Comparison of ENCODE assay signal across 18 cellular contexts in genomic region chr21:44886113-44887075, GRCh38. TPM values are rescaled to one million over a fixed set of nuclear protein-coding genes. Genes with fewer than 3 reads are reported as not detected.
DNase-seq lines count a peak whose midpoint lies in the region; ATAC-seq and TF ChIP-seq lines count a peak whose summit lies in the region.
"Had no signal": no experiment of that assay in that cellular context is flagged by ENCODE, and none has a peak within 500 bp of the region (broad histone marks: within the 10 kb centered on the region; RNA-seq: fewer than 3 reads in every experiment).

No MANE protein-coding gene starts in this region.

- peak overlapping the region; percentile 21 for H3K27ac Mint-ChIP-seq in activated naive CD8-positive, alpha-beta T cell treated with anti-CD3 and anti-CD28 coated beads for 36 hours
- H3K27ac Mint-ChIP-seq in stimulated activated naive B cell treated with anti-CD40 and anti-IgM and Interleukin-4, amounts not matched to agents 10 μg/mL and 1 μg/mL and 100 μg/mL, for 72 hours, result peak overlapping the region; percentile 27
- H3K27ac Mint-ChIP-seq: CD4-positive, alpha-beta T cell had no signal

- peaks cover 13% of the 10 kb centered on the region for H3K4me1 ChIP-seq in lower lobe of right lung

- H3K4me3 ChIP-seq in lower lobe of right lung, result no peak overlapping the region
- H3K4me3 ChIP-seq: SJCRH30 had no signal

- intact Hi-C loops in Right ventricle myocardium superior (cut with DNase I), result no loop called here
- intact Hi-C loops in cardiac septum (cut with DNase I), result no loop called here
- intact Hi-C loops in lower lobe of right lung (cut with DNase I), result no loop called here

- no peaks in the 10 kb centered on the region for H3K9me3 ChIP-seq in lower lobe of right lung
- H3K9me3 ChIP-seq: SJCRH30 had no signal

- ATAC-seq in Right ventricle myocardium superior (ENCODE audit: poor library complexity), result no peak
- ATAC-seq in lower lobe of right lung, result no peak
- ATAC-seq in stimulated activated naive B cell treated with anti-CD40 and anti-IgM and Interleukin-4, amounts not matched to agents 10 μg/mL and 1 μg/mL and 100 μg/mL, for 72 hours (replicated peaks), result no peak
- no peak for ATAC-seq in GM21423 (IDR thresholded peaks at IDR 0.05; ENCODE audit: unreplicated experiment)
- ATAC-seq in HG03139 (IDR thresholded peaks at IDR 0.05; ENCODE audit: unreplicated experiment), result no peak

- no peak overlapping the region for H3K27ac ChIP-seq in lower lobe of right lung
- H3K27ac ChIP-seq: SJCRH30 had no signal

- peaks cover 6% of the 10 kb centered on the region for H3K27me3 ChIP-seq in lower lobe of right lung (ENCODE audit: low read depth)
- H3K27me3 ChIP-seq: SJCRH30 had no signal

- H3K36me3 Mint-ChIP-seq in activated naive CD8-positive, alpha-beta T cell treated with anti-CD3 and anti-CD28 coated beads for 36 hours, result no peaks in the 10 kb centered on the region
- peaks cover 26 to 52% of the 10 kb centered on the region in 2 donors for H3K36me3 Mint-ChIP-seq in stimulated activated naive B cell treated with anti-CD40 and anti-IgM and Interleukin-4, amounts not matched to agents 10 μg/mL and 1 μg/mL and 100 μg/mL, for 72 hours

- H3K4me3 Mint-ChIP-seq in activated naive CD8-positive, alpha-beta T cell treated with anti-CD3 and anti-CD28 coated beads for 36 hours, result no peak overlapping the region
- H3K4me3 Mint-ChIP-seq in stimulated activated naive B cell treated with anti-CD40 and anti-IgM and Interleukin-4, amounts not matched to agents 10 μg/mL and 1 μg/mL and 100 μg/mL, for 72 hours, result no peak overlapping the region
- H3K4me3 Mint-ChIP-seq: CD4-positive, alpha-beta T cell had no signal

- no peaks in the 10 kb centered on the region for H3K9me3 Mint-ChIP-seq in activated naive CD8-positive, alpha-beta T cell treated with anti-CD3 and anti-CD28 coated beads for 36 hours
- H3K9me3 Mint-ChIP-seq in stimulated activated naive B cell treated with anti-CD40 and anti-IgM and Interleukin-4, amounts not matched to agents 10 μg/mL and 1 μg/mL and 100 μg/mL, for 72 hours, result no peaks in the 10 kb centered on the region
- H3K9me3 Mint-ChIP-seq: CD4-positive, alpha-beta T cell had no signal

- peak; percentile 28 for DNase-seq in Right ventricle myocardium superior
- DNase-seq in cardiac septum (ENCODE audit: low spot score), result no peak
- DNase-seq in activated naive CD8-positive, alpha-beta T cell treated with anti-CD3 and anti-CD28 coated beads for 36 hours, result no peak
- DNase-seq in lower lobe of right lung, result peak; percentile 33
- DNase-seq in stimulated activated naive B cell treated with anti-CD40 and anti-IgM and Interleukin-4, amounts not matched to agents 10 μg/mL and 1 μg/mL and 100 μg/mL, for 72 hours, result no peak
- DNase-seq in NCI-H2196 (lab: John Stamatoyannopoulos, UW; ENCODE audit: unreplicated experiment), result no peak
- DNase-seq: CD4-positive, alpha-beta T cell; DMS79 treated with DMSO at 0.1 percent for 48 hours; GOT3; Kasumi-1; NCI-H1417; NCI-H1930; NCI-H2171; NCI-H510A; NCI-H82; SJCRH30 had no signal

- peaks cover 18% of the 10 kb centered on the region for H3K36me3 ChIP-seq in lower lobe of right lung
- H3K36me3 ChIP-seq: SJCRH30 had no signal

- H3K27me3 Mint-ChIP-seq in activated naive CD8-positive, alpha-beta T cell treated with anti-CD3 and anti-CD28 coated beads for 36 hours, result no peaks in the 10 kb centered on the region
- H3K27me3 Mint-ChIP-seq in stimulated activated naive B cell treated with anti-CD40 and anti-IgM and Interleukin-4, amounts not matched to agents 10 μg/mL and 1 μg/mL and 100 μg/mL, for 72 hours, result no peaks in the 10 kb centered on the region
- H3K27me3 Mint-ChIP-seq: CD4-positive, alpha-beta T cell had no signal

- peaks cover 10% of the 10 kb centered on the region for H3K4me1 Mint-ChIP-seq in activated naive CD8-positive, alpha-beta T cell treated with anti-CD3 and anti-CD28 coated beads for 36 hours
- H3K4me1 Mint-ChIP-seq in stimulated activated naive B cell treated with anti-CD40 and anti-IgM and Interleukin-4, amounts not matched to agents 10 μg/mL and 1 μg/mL and 100 μg/mL, for 72 hours, result peaks cover 19 to 21% of the 10 kb centered on the region in 2 donors

- no peak for TF ChIP-seq CTCF in lower lobe of right lung (IDR thresholded peaks at IDR 0.05)

RNA-seq across cellular contexts. Expression of gene PTTG1IP, which starts 12.9 kb away (rescaled TPM):
- 133 TPM for total RNA-seq in Right ventricle myocardium superior
- total RNA-seq in cardiac septum, result 194 TPM
- 10 to 100 TPM; 40.3 to 44.7 TPM for total RNA-seq in activated naive CD8-positive, alpha-beta T cell treated with anti-CD3 and anti-CD28 coated beads for 36 hours
- total RNA-seq in lower lobe of right lung, result 209 TPM

RNA-seq across cellular contexts. Expression of gene ITGB2, which starts 34.3 kb away (rescaled TPM):
- total RNA-seq in Right ventricle myocardium superior (23.8 TPM), cardiac septum (11.5 TPM), lower lobe of right lung (468 TPM)
- 100 to 1,000 TPM; 223 to 234 TPM for total RNA-seq in activated naive CD8-positive, alpha-beta T cell treated with anti-CD3 and anti-CD28 coated beads for 36 hours

RNA-seq across cellular contexts. Expression of gene SLX9, which starts 53.4 kb away (rescaled TPM):
- 77.4 TPM for total RNA-seq in Right ventricle myocardium superior
- total RNA-seq in cardiac septum, result 35.8 TPM
- total RNA-seq in activated naive CD8-positive, alpha-beta T cell treated with anti-CD3 and anti-CD28 coated beads for 36 hours, result 10 to 100 TPM; 85.9 to 93.6 TPM
- 15.7 TPM for total RNA-seq in lower lobe of right lung

Comparison
In these comparisons a context has a peak if more than half of its experiments do, and no peak if none do; other contexts are left out.
1. DNase-seq: peak in Right ventricle myocardium superior (single experiment) and lower lobe of right lung (single experiment); none in cardiac septum (single experiment), activated naive CD8-positive, alpha-beta T cell treated with anti-CD3 and anti-CD28 coated beads for 36 hours (single experiment), stimulated activated naive B cell treated with anti-CD40 and anti-IgM and Interleukin-4, amounts not matched to agents 10 μg/mL and 1 μg/mL and 100 μg/mL, for 72 hours (single experiment) and NCI-H2196 (single experiment).